1 cellular context compared by ENCODE assay signal in the genomic region with DNA sequence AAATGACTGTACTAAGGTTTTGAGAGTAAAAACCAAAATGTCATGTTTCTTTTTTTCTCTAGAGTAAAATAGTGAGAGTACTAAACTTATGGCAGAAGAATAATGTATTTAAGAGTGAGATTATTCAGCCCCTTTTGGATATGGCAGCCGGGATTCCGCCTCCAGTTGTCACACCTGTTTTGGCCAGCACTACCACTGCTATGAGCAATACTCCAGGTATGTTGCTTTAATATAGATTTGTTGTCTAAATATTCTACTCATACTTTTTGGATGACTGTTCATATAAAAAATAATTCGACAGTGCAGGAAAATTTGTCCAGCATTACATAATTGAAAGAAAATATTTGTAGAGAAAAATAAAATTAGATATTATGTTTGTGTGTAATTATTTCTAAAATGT.
TF ChIP-seq lines count a peak whose summit lies in the region.

No MANE protein-coding gene starts in this region.

TF ChIP-seq in WTC11, 78 proteins besides CTCF, POLR2A, EP300 and RAD21 (continued from another document):
- TF ChIP-seq, protein P1, sequence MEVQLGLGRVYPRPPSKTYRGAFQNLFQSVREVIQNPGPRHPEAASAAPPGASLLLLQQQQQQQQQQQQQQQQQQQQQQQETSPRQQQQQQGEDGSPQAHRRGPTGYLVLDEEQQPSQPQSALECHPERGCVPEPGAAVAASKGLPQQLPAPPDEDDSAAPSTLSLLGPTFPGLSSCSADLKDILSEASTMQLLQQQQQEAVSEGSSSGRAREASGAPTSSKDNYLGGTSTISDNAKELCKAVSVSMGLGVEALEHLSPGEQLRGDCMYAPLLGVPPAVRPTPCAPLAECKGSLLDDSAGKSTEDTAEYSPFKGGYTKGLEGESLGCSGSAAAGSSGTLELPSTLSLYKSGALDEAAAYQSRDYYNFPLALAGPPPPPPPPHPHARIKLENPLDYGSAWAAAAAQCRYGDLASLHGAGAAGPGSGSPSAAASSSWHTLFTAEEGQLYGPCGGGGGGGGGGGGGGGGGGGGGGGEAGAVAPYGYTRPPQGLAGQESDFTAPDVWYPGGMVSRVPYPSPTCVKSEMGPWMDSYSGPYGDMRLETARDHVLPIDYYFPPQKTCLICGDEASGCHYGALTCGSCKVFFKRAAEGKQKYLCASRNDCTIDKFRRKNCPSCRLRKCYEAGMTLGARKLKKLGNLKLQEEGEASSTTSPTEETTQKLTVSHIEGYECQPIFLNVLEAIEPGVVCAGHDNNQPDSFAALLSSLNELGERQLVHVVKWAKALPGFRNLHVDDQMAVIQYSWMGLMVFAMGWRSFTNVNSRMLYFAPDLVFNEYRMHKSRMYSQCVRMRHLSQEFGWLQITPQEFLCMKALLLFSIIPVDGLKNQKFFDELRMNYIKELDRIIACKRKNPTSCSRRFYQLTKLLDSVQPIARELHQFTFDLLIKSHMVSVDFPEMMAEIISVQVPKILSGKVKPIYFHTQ (CRISPR knock-in tag; IDR thresholded peaks at IDR 0.05) = no peak
- TF ChIP-seq NFYB (CRISPR knock-in tag; conservative IDR thresholded peaks at IDR 0.05; ENCODE audit: low read depth) (no peak), TCF7 (CRISPR knock-in tag; IDR thresholded peaks at IDR 0.05; ENCODE audit: low read depth) (no peak), ZNF232 (CRISPR knock-in tag; IDR thresholded peaks at IDR 0.05) (no peak), ZNF121 (CRISPR knock-in tag; IDR thresholded peaks at IDR 0.05) (no peak), ZNF671 (CRISPR knock-in tag; IDR thresholded peaks at IDR 0.05) (no peak), RORB (CRISPR knock-in tag; IDR thresholded peaks at IDR 0.05) (no peak)
- TF ChIP-seq, protein P2, sequence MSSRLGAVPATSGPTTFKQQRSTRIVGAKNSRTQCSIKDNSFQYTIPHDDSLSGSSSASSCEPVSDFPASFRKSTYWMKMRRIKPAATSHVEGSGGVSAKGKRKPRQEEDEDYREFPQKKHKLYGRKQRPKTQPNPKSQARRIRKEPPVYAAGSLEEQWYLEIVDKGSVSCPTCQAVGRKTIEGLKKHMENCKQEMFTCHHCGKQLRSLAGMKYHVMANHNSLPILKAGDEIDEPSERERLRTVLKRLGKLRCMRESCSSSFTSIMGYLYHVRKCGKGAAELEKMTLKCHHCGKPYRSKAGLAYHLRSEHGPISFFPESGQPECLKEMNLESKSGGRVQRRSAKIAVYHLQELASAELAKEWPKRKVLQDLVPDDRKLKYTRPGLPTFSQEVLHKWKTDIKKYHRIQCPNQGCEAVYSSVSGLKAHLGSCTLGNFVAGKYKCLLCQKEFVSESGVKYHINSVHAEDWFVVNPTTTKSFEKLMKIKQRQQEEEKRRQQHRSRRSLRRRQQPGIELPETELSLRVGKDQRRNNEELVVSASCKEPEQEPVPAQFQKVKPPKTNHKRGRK (CRISPR knock-in tag; IDR thresholded peaks at IDR 0.05; ENCODE audit: borderline replicate concordance) = no peak
TF ChIP-seq in WTC11: peak in this region for 0.
